Comparison of ENCODE assay signal across 9 cellular contexts in genomic region chrX:129653181-129653984, GRCh38. TPM values are rescaled to one million over a fixed set of nuclear protein-coding genes. Genes with fewer than 3 reads are reported as not detected.
DNase-seq lines count a peak whose midpoint lies in the region; ATAC-seq and TF ChIP-seq lines count a peak whose summit lies in the region.
"Had no signal": no experiment of that assay in that cellular context is flagged by ENCODE, and none has a peak within 500 bp of the region (broad histone marks: within the 10 kb centered on the region; RNA-seq: fewer than 3 reads in every experiment).

No MANE protein-coding gene starts in this region.

- no peak for TF ChIP-seq CTCF in ascending aorta (IDR thresholded peaks at IDR 0.05)
- TF ChIP-seq CTCF in right lobe of liver (IDR thresholded peaks at IDR 0.05) = no peak
- TF ChIP-seq CTCF in ovary (IDR thresholded peaks at IDR 0.05) = no peak

- H3K36me3 ChIP-seq in ascending aorta (no peaks in the 10 kb centered on the region), right lobe of liver (no peaks in the 10 kb centered on the region), ovary (no peaks in the 10 kb centered on the region)

- H3K9me3 ChIP-seq in ascending aorta (no peaks in the 10 kb centered on the region), right lobe of liver (no peaks in the 10 kb centered on the region), ovary (no peaks in the 10 kb centered on the region)

- 57% methylated on average over 3 of the region's 10 CpGs for WGBS in right lobe of liver (ENCODE audit: insufficient coverage, low coverage, low lambda C conversion rate, missing lambda C conversion rate)
- 64 to 74% (median 66%) methylated on average over 10 of the region's 10 CpGs for WGBS in ovary, 3 donors

- intact Hi-C loops in Right ventricle myocardium inferior (cut with DNase I) = loop anchor here (5.0 kb wide), 2 partner anchors 54 to 74 kb away; no protein-coding TSS in a partner anchor
- intact Hi-C loops in cardiac septum (cut with DNase I) = loop anchor here (5.0 kb wide), 1 partner anchor 54 kb away; no protein-coding TSS in a partner anchor
- intact Hi-C loops in ascending aorta (cut with DNase I) = loop anchor here (5.0 kb wide), 1 partner anchor 74 kb away; no protein-coding TSS in a partner anchor
- intact Hi-C loops in right lobe of liver (cut with DNase I) = no loop called here
- intact Hi-C loops in ovary (cut with DNase I) = no loop called here

- ATAC-seq in Right ventricle myocardium inferior (peak; percentile 64), right lobe of liver (peak in 3 of 4 donors; percentile 4 to 27 (median 4)), HG02884 (IDR thresholded peaks at IDR 0.05; ENCODE audit: unreplicated experiment) (no peak)

- TF ChIP-seq POLR2A in right lobe of liver (IDR thresholded peaks at IDR 0.05) = no peak
- no peak for TF ChIP-seq POLR2A in ovary (IDR thresholded peaks at IDR 0.05)

- DNase-seq in Right ventricle myocardium inferior (ENCODE audit: missing footprints) = no peak
- DNase-seq in cardiac septum (ENCODE audit: low spot score) = no peak
- peak in 1 of 2 donors; percentile 67 for DNase-seq in ascending aorta (ENCODE audit: low spot score in 2 of 2)
- DNase-seq in right lobe of liver = peak in 1 of 3 donors; percentile 56
- DNase-seq in ovary = no peak
- DNase-seq in retina = no peak
- DNase-seq in A172 (ENCODE audit: low spot score) = no peak
- DNase-seq: NCI-H510A had no signal

- H3K27ac ChIP-seq in ascending aorta (peak overlapping the region; percentile 9 to 11), right lobe of liver (no peak overlapping the region), ovary (no peak overlapping the region)

- TF ChIP-seq EP300 in ovary (IDR thresholded peaks at IDR 0.05) = no peak

- no peaks in the 10 kb centered on the region for H3K27me3 ChIP-seq in ascending aorta
- no peaks in the 10 kb centered on the region for H3K27me3 ChIP-seq in right lobe of liver
- H3K27me3 ChIP-seq in ovary = no peaks in the 10 kb centered on the region

- H3K4me3 ChIP-seq in ascending aorta (peak overlapping the region in 1 of 2 donors; percentile 61), right lobe of liver (no peak overlapping the region), ovary (no peak overlapping the region)

- no peaks in the 10 kb centered on the region for H3K4me1 ChIP-seq in ascending aorta
- H3K4me1 ChIP-seq in right lobe of liver = peaks cover 0 to 9% (median 2%) of the 10 kb centered on the region in 4 donors
- H3K4me1 ChIP-seq in ovary (ENCODE audit: insufficient read depth) = no peaks in the 10 kb centered on the region

RNA-seq across cellular contexts. Expression of gene APLN, which starts 1.4 kb away (rescaled TPM):
- 16.8 TPM for total RNA-seq in Right ventricle myocardium inferior
- total RNA-seq in cardiac septum = 6.2 TPM
- 2.2 TPM for total RNA-seq in ascending aorta
- total RNA-seq in right lobe of liver = 1 to 10 TPM in 3 of 6 experiments, under 1 TPM in 3; 0.17 to 5.3 (median 0.96) TPM
- total RNA-seq in ovary = 10 to 100 TPM in 2 of 7 donors, 1 to 10 TPM in 4, under 1 TPM in 1; 0.72 to 14.5 (median 3.4) TPM
- 1 to 10 TPM; 1.3 to 3.6 TPM for polyA plus RNA-seq in ovary
- total RNA-seq in A172 (2014; rRNA removed; shearing (Covaris generic)) = 0.31 and 0.65 TPM in 2 replicates

Comparison
In these comparisons a context has a peak if more than half of its experiments do, and no peak if none do; other contexts are left out.
1. H3K27ac ChIP-seq: peak in ascending aorta (2 of 2); none in right lobe of liver (0 of 3) and ovary (0 of 2).
2. intact Hi-C loops: an anchor here in Right ventricle myocardium inferior (5.0 kb wide), cardiac septum (5.0 kb wide) and ascending aorta (5.0 kb wide); none called in right lobe of liver and ovary.